Comparison of ENCODE assay signal across 29 cellular contexts in genomic region chr7:129127601-129128000, GRCh38. TPM values are rescaled to one million over a fixed set of nuclear protein-coding genes. Genes with fewer than 3 reads are reported as not detected.
"Had no signal": no experiment of that assay in that cellular context is flagged by ENCODE, and none has a peak within 500 bp of the region (broad histone marks: within the 10 kb centered on the region; RNA-seq: fewer than 3 reads in every experiment).

No MANE protein-coding gene starts in this region.

- H3K4me1 Mint-ChIP-seq: endodermal cell had no signal

- H3K9me3 Mint-ChIP-seq: dendritic cell treated with granulocyte-macrophage colony-stimulating factor and Interleukin-4, amounts not matched to agents 40 ng/mL and 50 ng/mL, for 4 days; effector memory CD8-positive, alpha-beta T cell had no signal

- FAIRE-seq: colon, endometrium, endothelial cell of umbilical vein, frontal cortex had no signal

- H3K4me3 Mint-ChIP-seq: dendritic cell treated with granulocyte-macrophage colony-stimulating factor and Interleukin-4, amounts not matched to agents 40 ng/mL and 50 ng/mL, for 4 days; effector memory CD8-positive, alpha-beta T cell; endodermal cell had no signal

- H3K27ac Mint-ChIP-seq: dendritic cell treated with granulocyte-macrophage colony-stimulating factor and Interleukin-4, amounts not matched to agents 40 ng/mL and 50 ng/mL, for 4 days; effector memory CD8-positive, alpha-beta T cell; endodermal cell had no signal

- H3K4me3 ChIP-seq: colonic mucosa, coronary artery, dorsolateral prefrontal cortex, esophagus muscularis mucosa, esophagus squamous epithelium, gastrocnemius medialis, gastroesophageal sphincter, heart left ventricle, heart right ventricle had no signal

- DNase-seq: colonic mucosa; cortex of kidney; dermis blood vessel endothelial cell; dorsolateral prefrontal cortex; effector CD4-positive, alpha-beta T cell; effector CD8-positive, alpha-beta T cell; effector memory CD4-positive, alpha-beta T cell; effector memory CD8-positive, alpha-beta T cell; erythroblast; esophagus squamous epithelium; foreskin fibroblast; foreskin keratinocyte; foreskin melanocyte; gastrocnemius medialis; glutamatergic neuron; head of caudate nucleus; heart left ventricle; heart right ventricle had no signal

- H3K27me3 ChIP-seq: colonic mucosa had no signal

- H3K27ac ChIP-seq: colonic mucosa, coronary artery, dorsolateral prefrontal cortex, epithelial cell of prostate, esophagus muscularis mucosa, esophagus squamous epithelium, foreskin keratinocyte, gastrocnemius medialis, gastroesophageal sphincter, heart left ventricle, heart right ventricle had no signal

- ATAC-seq: effector memory CD8-positive, alpha-beta T cell; esophagus mucosa; foreskin keratinocyte; gastrocnemius medialis; gastroesophageal sphincter; heart left ventricle; heart right ventricle had no signal

- H3K9me3 ChIP-seq: colonic mucosa, esophagus muscularis mucosa, esophagus squamous epithelium, gastrocnemius medialis, gastroesophageal sphincter, heart left ventricle, heart right ventricle had no signal

- H3K36me3 ChIP-seq: colonic mucosa, esophagus muscularis mucosa, esophagus squamous epithelium, gastrocnemius medialis, gastroesophageal sphincter, heart left ventricle, heart right ventricle had no signal

- H3K4me1 ChIP-seq: colonic mucosa, foreskin keratinocyte, gastrocnemius medialis, gastroesophageal sphincter had no signal

RNA-seq across cellular contexts. Expression of gene TSPAN33, which starts 16.9 kb away (rescaled TPM):
- total RNA-seq: dermis blood vessel endothelial cell, endothelial cell of umbilical vein had no signal
